In the genomic region with DNA sequence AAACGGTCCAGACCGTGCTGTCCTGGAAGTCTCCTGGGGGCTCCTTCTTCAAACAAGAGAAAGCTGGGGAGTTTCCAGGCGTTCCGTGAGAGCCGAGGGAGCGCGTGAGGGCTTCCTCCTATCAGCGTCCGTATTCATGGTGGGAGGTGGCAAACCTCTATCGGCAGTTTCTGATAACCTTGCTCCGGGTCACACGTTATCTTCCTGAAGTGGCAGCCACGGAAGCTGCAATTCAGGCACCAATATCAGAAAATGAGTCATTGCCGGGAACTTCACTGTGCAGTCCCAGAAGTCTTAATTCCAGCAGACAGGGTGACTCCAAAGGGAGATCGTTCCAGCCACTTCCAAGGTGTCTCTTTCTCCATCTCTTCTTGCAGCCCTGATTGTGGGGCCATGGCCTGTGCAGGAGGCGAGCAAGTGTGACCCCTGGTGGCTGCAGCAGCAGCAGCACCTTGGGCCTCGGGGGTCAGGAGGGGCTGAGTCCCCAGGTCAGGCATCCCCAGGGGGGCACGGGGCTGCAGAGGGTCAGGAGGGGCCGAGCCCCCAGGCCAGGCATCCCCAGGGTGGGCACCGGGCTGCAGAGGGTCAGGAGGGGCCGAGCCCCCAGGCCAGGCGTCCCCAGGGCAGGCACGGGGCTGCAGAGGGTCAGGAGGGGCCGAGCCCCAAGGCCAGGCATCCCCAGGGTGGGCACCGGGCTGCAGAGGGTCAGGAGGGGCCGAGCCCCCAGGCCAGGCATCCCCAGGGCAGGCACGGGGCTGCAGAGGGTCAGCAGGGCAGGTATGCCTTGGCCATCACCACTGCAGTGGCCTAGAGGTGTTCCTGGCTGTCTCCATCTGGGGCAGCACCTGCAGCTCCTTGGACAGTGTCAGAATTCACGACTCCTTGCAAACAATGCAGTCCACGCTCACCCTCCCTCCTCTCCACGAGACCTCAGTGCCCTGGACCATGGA, we compare ENCODE assay signal across 8 cellular contexts.
DNase-seq lines count a peak whose midpoint lies in the region; ATAC-seq, FAIRE-seq and TF ChIP-seq lines count a peak whose summit lies in the region.

No MANE protein-coding gene starts in this region.

- no peak overlapping the region for H3K4me3 ChIP-seq in A549
- no peak overlapping the region for H3K4me3 ChIP-seq in vagina

- TF ChIP-seq EP300 in A549 (IDR thresholded peaks at IDR 0.05) (no peak), Ishikawa (IDR thresholded peaks at IDR 0.05; ENCODE audit: borderline replicate concordance) (no peak)

- H3K27ac ChIP-seq in A549 (no peak overlapping the region), vagina (no peak overlapping the region)

- H3K27me3 ChIP-seq in vagina = no peaks in the 10 kb centered on the region

- H3K9me3 ChIP-seq in A549 (no peaks in the 10 kb centered on the region), vagina (no peaks in the 10 kb centered on the region)

- TF ChIP-seq CTCF in A549 (IDR thresholded peaks at IDR 0.05) (peak; percentile 53), vagina (IDR thresholded peaks at IDR 0.05) (peak in 1 of 3 experiments; percentile 46)

- H3K36me3 ChIP-seq in vagina = no peaks in the 10 kb centered on the region

- H3K4me2 ChIP-seq in A549 = peak overlapping the region; percentile 47; the same call in 2 of the 3 replicates

- TF ChIP-seq RAD21 in A549 (conservative IDR thresholded peaks at IDR 0.05 in 1 of 2, IDR thresholded peaks at IDR 0.05 in 1 of 2) (peak; percentile 65 to 76), Ishikawa (IDR thresholded peaks at IDR 0.05; ENCODE audit: low read depth) (peak; percentile 54; the same call in 1 of the 2 replicates)

- H3K4me1 ChIP-seq in A549 = no peaks in the 10 kb centered on the region
- no peaks in the 10 kb centered on the region for H3K4me1 ChIP-seq in vagina

- FAIRE-seq in A549 (lab: Jason Lieb, UNC) = no peak

- DNase-seq in A549 (ENCODE audit: low read depth in 1 of 2, low spot score in 1 of 2) (peak; percentile 38 to 43), islet precursor cell (no peak), vagina (ENCODE audit: extremely low spot score in 2 of 2) (no peak)
- peak; percentile 26 for DNase-seq in effector CD4-positive, alpha-beta T cell
- DNase-seq in stimulated activated CD4-positive, alpha-beta T cell treated with anti-CD3 and anti-CD28 coated beads, Interleukin-15, amount 100 ng/mL, for 48 hours (ENCODE audit: low read depth in 2 of 2) = peak; percentile 28 to 41

- intact Hi-C loops in vagina (cut with DNase I) = no loop called here

- POLR2A ChIA-PET in A549 (lab: Yijun Ruan, JAX) = no interaction called here

- TF ChIP-seq POLR2A in A549 (IDR thresholded peaks at IDR 0.05; ENCODE audit: low read length) = no peak
- TF ChIP-seq POLR2A in vagina (IDR thresholded peaks at IDR 0.05) = no peak

- ATAC-seq in A549 = peak; percentile 78 to 95
- peak; percentile 69 to 79 for ATAC-seq in activated CD4-positive, CD25-positive, alpha-beta regulatory T cell treated with anti-CD3 and anti-CD28 coated beads, Interleukin-2, amount 50 U/mL, for 24 hours
- ATAC-seq in HG02840 (IDR thresholded peaks at IDR 0.05; ENCODE audit: low FRiP score, unreplicated experiment) = no peak

- CTCF ChIA-PET in A549 (lab: Yijun Ruan, JAX) = interaction anchor here (0.9 to 2.0 kb wide), 3 partner anchors 215 to 444 kb away, joined by 3 to 10 read pairs (median 3); no protein-coding TSS in a partner anchor

- 21% methylated on average over 18 of the region's 30 CpGs for WGBS in A549 (ENCODE audit: missing lambda C conversion rate)

TF ChIP-seq in A549, 52 proteins besides CTCF, POLR2A, EP300 and RAD21:
- no peak for TF ChIP-seq PHF8 (IDR thresholded peaks at IDR 0.05; ENCODE audit: borderline replicate concordance, low read depth)
- no peak for TF ChIP-seq NPAS2 (CRISPR knock-in tag; IDR thresholded peaks at IDR 0.05; ENCODE audit: borderline replicate concordance)
- no peak for TF ChIP-seq HOXA7 (CRISPR knock-in tag; IDR thresholded peaks at IDR 0.05)
- TF ChIP-seq SMC3 (IDR thresholded peaks at IDR 0.05) = peak; percentile 56; the same call in 2 of the 3 replicates
- TF ChIP-seq, protein P1, sequence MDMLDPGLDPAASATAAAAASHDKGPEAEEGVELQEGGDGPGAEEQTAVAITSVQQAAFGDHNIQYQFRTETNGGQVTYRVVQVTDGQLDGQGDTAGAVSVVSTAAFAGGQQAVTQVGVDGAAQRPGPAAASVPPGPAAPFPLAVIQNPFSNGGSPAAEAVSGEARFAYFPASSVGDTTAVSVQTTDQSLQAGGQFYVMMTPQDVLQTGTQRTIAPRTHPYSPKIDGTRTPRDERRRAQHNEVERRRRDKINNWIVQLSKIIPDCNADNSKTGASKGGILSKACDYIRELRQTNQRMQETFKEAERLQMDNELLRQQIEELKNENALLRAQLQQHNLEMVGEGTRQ (IDR thresholded peaks at IDR 0.05) = no peak

TF ChIP-seq in Ishikawa, 13 proteins besides CTCF, POLR2A, EP300 and RAD21:
- no peak for TF ChIP-seq CREB1 (IDR thresholded peaks at IDR 0.05; ENCODE audit: low read depth)
- TF ChIP-seq TAF1 (IDR thresholded peaks at IDR 0.05; ENCODE audit: low read depth) = no peak
- TF ChIP-seq, protein P2, sequence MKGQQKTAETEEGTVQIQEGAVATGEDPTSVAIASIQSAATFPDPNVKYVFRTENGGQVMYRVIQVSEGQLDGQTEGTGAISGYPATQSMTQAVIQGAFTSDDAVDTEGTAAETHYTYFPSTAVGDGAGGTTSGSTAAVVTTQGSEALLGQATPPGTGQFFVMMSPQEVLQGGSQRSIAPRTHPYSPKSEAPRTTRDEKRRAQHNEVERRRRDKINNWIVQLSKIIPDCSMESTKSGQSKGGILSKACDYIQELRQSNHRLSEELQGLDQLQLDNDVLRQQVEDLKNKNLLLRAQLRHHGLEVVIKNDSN (IDR thresholded peaks at IDR 0.05) = no peak
- no peak for TF ChIP-seq CEBPB (IDR thresholded peaks at IDR 0.05)
- no peak for TF ChIP-seq FOXM1 (IDR thresholded peaks at IDR 0.05; ENCODE audit: borderline replicate concordance, low read depth)
- no peak for TF ChIP-seq TEAD4 (IDR thresholded peaks at IDR 0.05)

Comparison
In these comparisons a context has a peak if more than half of its experiments do, and no peak if none do; other contexts are left out.
1. DNase-seq: peak in A549 (2 of 2), effector CD4-positive, alpha-beta T cell (single experiment) and stimulated activated CD4-positive, alpha-beta T cell treated with anti-CD3 and anti-CD28 coated beads, Interleukin-15, amount 100 ng/mL, for 48 hours (2 of 2); none in islet precursor cell (single experiment) and vagina (0 of 2).